ENCODE assay signal across 18 cellular contexts in the genomic region with DNA sequence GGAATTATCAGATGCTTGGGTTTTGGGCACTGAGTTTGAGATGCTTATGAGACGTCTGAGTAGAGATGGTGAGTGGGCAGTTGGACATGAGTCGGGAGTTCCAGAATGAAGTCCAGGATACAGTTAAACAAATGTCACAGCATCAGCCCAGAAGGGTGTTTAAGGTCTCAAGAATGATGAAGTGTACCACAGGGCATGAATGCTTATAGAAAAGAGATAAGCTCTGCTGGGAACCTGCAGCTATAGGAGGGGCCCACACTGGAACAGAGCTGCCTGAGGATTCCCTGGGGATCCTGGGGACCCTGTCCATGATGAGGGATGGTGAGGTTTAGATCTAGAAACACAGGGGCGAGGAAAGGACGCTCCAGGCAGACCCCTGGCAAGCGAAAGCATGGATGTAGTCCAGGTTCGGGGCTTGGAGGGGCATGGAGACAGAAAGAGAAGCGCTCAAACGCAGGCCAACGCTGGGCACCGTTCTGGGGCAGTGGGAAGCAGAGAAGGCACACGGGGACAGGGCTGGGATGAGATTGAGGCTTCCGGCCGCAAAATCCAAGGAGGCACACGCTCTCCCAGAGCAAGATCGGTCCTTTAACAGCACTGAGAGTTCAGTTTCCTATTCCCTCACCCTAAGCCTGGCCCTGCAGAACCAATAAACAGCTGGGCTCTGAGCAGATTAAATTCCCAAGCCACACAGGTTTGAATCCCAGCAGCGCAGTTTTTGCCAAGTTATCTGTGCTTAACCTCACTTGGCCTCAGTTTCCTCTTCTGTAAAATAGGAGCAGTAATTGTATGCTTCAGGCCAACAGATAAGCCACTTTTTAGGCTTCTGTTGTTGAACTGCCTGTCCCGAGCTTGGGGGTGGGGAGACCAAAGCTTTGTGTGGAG. TPM values are rescaled to one million over a fixed set of nuclear protein-coding genes. Genes with fewer than 3 reads are reported as not detected.
DNase-seq lines count a peak whose midpoint lies in the region; ATAC-seq and TF ChIP-seq lines count a peak whose summit lies in the region.
"Had no signal": no experiment of that assay in that cellular context is flagged by ENCODE, and none has a peak within 500 bp of the region (broad histone marks: within the 10 kb centered on the region; RNA-seq: fewer than 3 reads in every experiment).

No MANE protein-coding gene starts in this region.

- H3K4me3 ChIP-seq in RWPE2 (ENCODE audit: severe bottlenecking) (no peak overlapping the region), thoracic aorta (no peak overlapping the region), dorsolateral prefrontal cortex (no peak overlapping the region)
- H3K4me3 ChIP-seq: transverse colon had no signal

- H3K4me1 ChIP-seq in RWPE2 (ENCODE audit: insufficient read depth, poor library complexity, severe bottlenecking) (no peaks in the 10 kb centered on the region), thoracic aorta (ENCODE audit: control insufficient read depth in 1 of 2, low read depth in 2 of 2) (peaks cover 0 to 31% of the 10 kb centered on the region in 2 donors)
- H3K4me1 ChIP-seq: transverse colon had no signal

- no peaks in the 10 kb centered on the region for H3K27me3 Mint-ChIP-seq in activated naive CD4-positive, alpha-beta T cell treated with anti-CD3 and anti-CD28 coated beads, Interleukin-2, amount 50 U/mL, for 24 hours
- H3K27me3 Mint-ChIP-seq: activated naive CD4-positive, alpha-beta T cell treated with anti-CD3 and anti-CD28 coated beads, Interleukin-2, amount 10 ng/mL, durations not matched to agents 7 days and 5 days; CD4-positive, CD25-positive, alpha-beta regulatory T cell; natural killer cell treated with Interleukin-12 subunit alpha and Interleukin-12 subunit beta and Interleukin-15 and Interleukin-18, amount 100 ng/mL, for 72 hours; stimulated activated naive B cell treated with anti-CD40 and anti-IgM and Interleukin-4, amounts not matched to agents 10 μg/mL and 1 μg/mL and 100 μg/mL, for 72 hours had no signal

- TF ChIP-seq CTCF in RWPE2 (IDR thresholded peaks at IDR 0.05; ENCODE audit: poor library complexity, severe bottlenecking) (no peak), thoracic aorta (IDR thresholded peaks at IDR 0.05) (no peak), dorsolateral prefrontal cortex (IDR thresholded peaks at IDR 0.05 in 54 of 56, conservative IDR thresholded peaks at IDR 0.05 in 2 of 56; ENCODE audit: low read depth in 1 of 56, partially characterized antibody in 56 of 56) (no peak)

- ATAC-seq in RWPE2 (ENCODE audit: low read depth) (peak; percentile 17; the same call in 1 of the 3 replicates), thoracic aorta (ENCODE audit: insufficient number of reproducible peaks, low FRiP score, low read depth) (no peak), GM21526 (IDR thresholded peaks at IDR 0.05; ENCODE audit: low FRiP score, unreplicated experiment) (no peak)
- ATAC-seq: natural killer cell treated with Interleukin-12 subunit alpha and Interleukin-12 subunit beta and Interleukin-15 and Interleukin-18, amount 100 ng/mL, for 72 hours; stimulated activated naive B cell treated with anti-CD40 and anti-IgM and Interleukin-4, amounts not matched to agents 10 μg/mL and 1 μg/mL and 100 μg/mL, for 72 hours had no signal

- no peak overlapping the region for H3K27ac ChIP-seq in RWPE2 (ENCODE audit: poor library complexity, severe bottlenecking)
- peak overlapping the region; percentile 38 to 47 for H3K27ac ChIP-seq in thoracic aorta
- H3K27ac ChIP-seq in dorsolateral prefrontal cortex: no peak overlapping the region
- H3K27ac ChIP-seq: transverse colon had no signal

- no peaks in the 10 kb centered on the region for H3K9me3 Mint-ChIP-seq in activated naive CD4-positive, alpha-beta T cell treated with anti-CD3 and anti-CD28 coated beads, Interleukin-2, amount 50 U/mL, for 24 hours
- H3K9me3 Mint-ChIP-seq: activated naive CD4-positive, alpha-beta T cell treated with anti-CD3 and anti-CD28 coated beads, Interleukin-2, amount 10 ng/mL, durations not matched to agents 7 days and 5 days; natural killer cell treated with Interleukin-12 subunit alpha and Interleukin-12 subunit beta and Interleukin-15 and Interleukin-18, amount 100 ng/mL, for 72 hours had no signal

- H3K4me1 Mint-ChIP-seq in activated naive CD4-positive, alpha-beta T cell treated with anti-CD3 and anti-CD28 coated beads, Interleukin-2, amount 50 U/mL, for 24 hours: no peaks in the 10 kb centered on the region
- H3K4me1 Mint-ChIP-seq: brain; stimulated activated naive B cell treated with anti-CD40 and anti-IgM and Interleukin-4, amounts not matched to agents 10 μg/mL and 1 μg/mL and 100 μg/mL, for 72 hours had no signal

- intact Hi-C loops in dorsolateral prefrontal cortex (cut with DNase I): loop anchor here in 1 of 2 donors (5.0 kb wide), 2 partner anchors 69 to 139 kb away; partner anchors contain the start of gene TXNRD1

- H3K36me3 ChIP-seq in RWPE2 (ENCODE audit: low read depth) (peaks cover 20% of the 10 kb centered on the region), thoracic aorta (peaks cover 10% of the 10 kb centered on the region)
- H3K36me3 ChIP-seq: transverse colon had no signal

- peak overlapping the region; percentile 4 for H3K27ac Mint-ChIP-seq in activated naive CD4-positive, alpha-beta T cell treated with anti-CD3 and anti-CD28 coated beads, Interleukin-2, amount 50 U/mL, for 24 hours
- H3K27ac Mint-ChIP-seq: activated naive CD4-positive, alpha-beta T cell treated with anti-CD3 and anti-CD28 coated beads, Interleukin-2, amount 10 ng/mL, durations not matched to agents 7 days and 5 days; natural killer cell treated with Interleukin-12 subunit alpha and Interleukin-12 subunit beta and Interleukin-15 and Interleukin-18, amount 100 ng/mL, for 72 hours had no signal

- H3K4me3 Mint-ChIP-seq in activated naive CD4-positive, alpha-beta T cell treated with anti-CD3 and anti-CD28 coated beads, Interleukin-2, amount 50 U/mL, for 24 hours: no peak overlapping the region
- H3K4me3 Mint-ChIP-seq: activated naive CD4-positive, alpha-beta T cell treated with anti-CD3 and anti-CD28 coated beads, Interleukin-2, amount 10 ng/mL, durations not matched to agents 7 days and 5 days; brain; CD4-positive, CD25-positive, alpha-beta regulatory T cell; natural killer cell treated with Interleukin-12 subunit alpha and Interleukin-12 subunit beta and Interleukin-15 and Interleukin-18, amount 100 ng/mL, for 72 hours; stimulated activated naive B cell treated with anti-CD40 and anti-IgM and Interleukin-4, amounts not matched to agents 10 μg/mL and 1 μg/mL and 100 μg/mL, for 72 hours had no signal

- no peaks in the 10 kb centered on the region for H3K27me3 ChIP-seq in RWPE2 (ENCODE audit: insufficient read depth, poor library complexity, severe bottlenecking)
- no peaks in the 10 kb centered on the region for H3K27me3 ChIP-seq in thoracic aorta (replicated peaks; ENCODE audit: insufficient read depth)
- H3K27me3 ChIP-seq in dorsolateral prefrontal cortex: no peaks in the 10 kb centered on the region
- H3K27me3 ChIP-seq: transverse colon had no signal

- H3K36me3 Mint-ChIP-seq in activated naive CD4-positive, alpha-beta T cell treated with anti-CD3 and anti-CD28 coated beads, Interleukin-2, amount 50 U/mL, for 24 hours: peaks cover 4% of the 10 kb centered on the region
- H3K36me3 Mint-ChIP-seq: CD4-positive, CD25-positive, alpha-beta regulatory T cell; natural killer cell treated with Interleukin-12 subunit alpha and Interleukin-12 subunit beta and Interleukin-15 and Interleukin-18, amount 100 ng/mL, for 72 hours had no signal

- no peak for DNase-seq in activated naive CD4-positive, alpha-beta T cell treated with Interleukin-2 at 50 U/mL for 16 hours
- DNase-seq in RWPE2 (ENCODE audit: low spot score) (no peak), fibroblast of gingiva (ENCODE audit: low read depth) (peak; percentile 47), thoracic aorta (ENCODE audit: low spot score) (no peak), dorsolateral prefrontal cortex (no peak), NCI-H446 treated with DMSO at 0.1 percent for 48 hours (lab: John Stamatoyannopoulos, UW) (no peak)
- DNase-seq: activated naive CD4-positive, alpha-beta T cell treated with anti-CD3 and anti-CD28 coated beads, Interleukin-2, amount 10 ng/mL, durations not matched to agents 7 days and 5 days; CD4-positive, CD25-positive, alpha-beta regulatory T cell; DMS79 treated with DMSO at 0.1 percent for 48 hours; kidney; NCI-H1694 treated with DMSO at 0.1 percent for 48 hours; stimulated activated naive B cell treated with anti-CD40 and anti-IgM and Interleukin-4, amounts not matched to agents 10 μg/mL and 1 μg/mL and 100 μg/mL, for 72 hours; T1000; transverse colon had no signal

- H3K9me3 ChIP-seq in RWPE2 (ENCODE audit: severe bottlenecking) (no peaks in the 10 kb centered on the region), thoracic aorta (no peaks in the 10 kb centered on the region)

RNA-seq across cellular contexts. Expression of gene EID3, which starts 52.9 kb away (rescaled TPM):
- total RNA-seq in thoracic aorta (10 to 100 TPM; 32.7 to 33.7 TPM), dorsolateral prefrontal cortex (1 to 10 TPM; 2.7 to 9.5 (median 5.7) TPM)

Comparison
In these comparisons a context has a peak if more than half of its experiments do, and no peak if none do; other contexts are left out.
1. H3K27ac ChIP-seq: peak in thoracic aorta (2 of 2); none in RWPE2 (single experiment) and dorsolateral prefrontal cortex (0 of 59).